ENCODE assay signal across 12 cellular contexts in the genomic region with DNA sequence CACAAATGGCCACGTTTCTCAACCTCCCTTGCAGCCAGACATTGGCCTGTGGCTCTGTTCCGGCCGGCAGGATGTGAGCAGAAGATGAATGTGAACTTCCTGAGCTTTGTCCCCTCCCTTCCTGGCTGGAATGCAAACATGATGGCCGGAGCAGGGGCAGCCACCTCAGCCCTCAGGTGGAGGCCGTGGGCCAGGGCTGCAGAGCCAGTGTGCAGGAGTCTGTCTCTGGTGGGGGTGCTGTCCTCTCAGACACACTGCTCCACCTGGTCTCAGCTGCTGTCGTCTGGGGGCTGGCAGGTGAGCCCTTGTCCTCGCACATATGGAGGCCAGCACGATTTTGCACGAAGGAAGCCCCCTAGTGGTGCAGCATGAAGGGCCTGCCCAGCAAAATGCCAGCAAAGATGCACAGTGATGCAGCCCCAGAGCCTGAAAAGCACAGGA. TPM values are rescaled to one million over a fixed set of nuclear protein-coding genes. Genes with fewer than 3 reads are reported as not detected.
DNase-seq lines count a peak whose midpoint lies in the region; ATAC-seq, FAIRE-seq and TF ChIP-seq lines count a peak whose summit lies in the region.
"Had no signal": no experiment of that assay in that cellular context is flagged by ENCODE, and none has a peak within 500 bp of the region (broad histone marks: within the 10 kb centered on the region; RNA-seq: fewer than 3 reads in every experiment).

No MANE protein-coding gene starts in this region.

- no peaks in the 10 kb centered on the region for H4K20me1 ChIP-seq in GM12878 (ENCODE audit: control insufficient read depth, insufficient read depth)

- H3K27ac ChIP-seq in GM12878 (ENCODE audit: control insufficient read depth, insufficient read depth), result no peak overlapping the region

- RAD21 ChIA-PET in GM12878 (lab: Charles Lee; ENCODE audit: unreplicated experiment), result no interaction called here

- no peak for FAIRE-seq in GM12878 (lab: Jason Lieb, UNC)
- FAIRE-seq: TTC549 had no signal

- no peaks in the 10 kb centered on the region for H3K4me1 Mint-ChIP-seq in osteocyte (ENCODE audit: unreplicated experiment)

- in situ Hi-C loops in GM12878 (cut with MboI), result no loop called here

- no peak overlapping the region for H3K9ac ChIP-seq in GM12878 (ENCODE audit: control insufficient read depth, insufficient read depth, low read length)

- WGBS in GM12878 (ENCODE audit: insufficient coverage, insufficient replicate concordance, low lambda C conversion rate, missing lambda C conversion rate), result 16% methylated on average over 9 of the region's 9 CpGs

- TF ChIP-seq CTCF in GM12878 (IDR thresholded peaks at IDR 0.05 in 2 of 3, conservative IDR thresholded peaks at IDR 0.05 in 1 of 3; ENCODE audit: control insufficient read depth in 2 of 3, extremely low read depth in 1 of 3, insufficient read depth in 1 of 3, low read depth in 3 of 3, low read length in 3 of 3), result peak; percentile 24 to 62 (median 49); a peak in 5 of 6 replicates
- TF ChIP-seq CTCF in osteocyte (IDR thresholded peaks at IDR 0.05), result peak; percentile 36

- no peaks in the 10 kb centered on the region for H3K4me1 ChIP-seq in GM12878 (ENCODE audit: control insufficient read depth, insufficient read depth, low read length)

- no TSS peak for BruUV-seq in GM12878 (replicated peaks; lab: Mats Ljungman, UMichigan)

- H2AFZ ChIP-seq in GM12878 (ENCODE audit: control insufficient read depth, low read depth, low read length), result no peak overlapping the region

- TF ChIP-seq POLR2A in GM12878 (IDR thresholded peaks at IDR 0.05; ENCODE audit: low read depth, low read length), result no peak

- no peak overlapping the region for H3K4me3 Mint-ChIP-seq in osteocyte (ENCODE audit: unreplicated experiment)
- H3K4me3 Mint-ChIP-seq: stimulated activated naive B cell treated with anti-CD40 and anti-IgM and Interleukin-4, amounts not matched to agents 10 μg/mL and 1 μg/mL and 100 μg/mL, for 72 hours had no signal

- POLR2A ChIA-PET in GM12878 (lab: Charles Lee), result no interaction called here

- TF ChIP-seq RAD21 in GM12878 (IDR thresholded peaks at IDR 0.05; ENCODE audit: insufficient read depth, low read depth, low read length), result 0 out of 2 replicates have a peak, but pooled peaks have one; percentile 19

- no peak overlapping the region for H3K27ac Mint-ChIP-seq in osteocyte (ENCODE audit: unreplicated experiment)
- H3K27ac Mint-ChIP-seq: stimulated activated naive B cell treated with anti-CD40 and anti-IgM and Interleukin-4, amounts not matched to agents 10 μg/mL and 1 μg/mL and 100 μg/mL, for 72 hours had no signal

- peaks cover 24% of the 10 kb centered on the region for H3K36me3 Mint-ChIP-seq in osteocyte (ENCODE audit: unreplicated experiment)

- no peaks in the 10 kb centered on the region; a peak in 1 of 4 replicates for H3K27me3 ChIP-seq in GM12878 (replicated peaks in 1 of 2; ENCODE audit: control insufficient read depth in 2 of 2, insufficient read depth in 2 of 2, low read length in 1 of 2)

- no peaks in the 10 kb centered on the region for H3K9me3 ChIP-seq in GM12878 (replicated peaks; ENCODE audit: control insufficient read depth, insufficient read depth, low read length)

- H3K4me2 ChIP-seq in GM12878 (ENCODE audit: control insufficient read depth, insufficient read depth), result no peak overlapping the region

- no peaks in the 10 kb centered on the region for H3K36me3 ChIP-seq in GM12878 (ENCODE audit: control insufficient read depth in 2 of 2, insufficient read depth in 2 of 2, low read length in 1 of 2)

- SMC1A ChIA-PET in GM12878 (lab: Charles Lee; ENCODE audit: uncharacterized antibody, unreplicated experiment), result no interaction called here

- intact Hi-C loops in GM12878 (cut with micrococcal nuclease; ENCODE audit: unreplicated experiment), result loop anchor here (1.0 kb wide), 1 partner anchor 148 kb away; no protein-coding TSS in a partner anchor

- peak; percentile 46 for DNase-seq in activated CD4-positive, alpha-beta T cell treated with anti-CD3 and anti-CD28 coated beads for 48 hours
- no peak for DNase-seq in activated CD4-positive, alpha-beta T cell treated with anti-CD3 and anti-CD28 coated beads for 1 hour
- DNase-seq in HuH-7 (ENCODE audit: low spot score), result peak; percentile 57
- DNase-seq in GM12878 (ENCODE audit: low read depth, low spot score), result no peak
- no peak for DNase-seq in osteocyte (ENCODE audit: extremely low spot score, unreplicated experiment)
- no peak for DNase-seq in NCI-H2227 (lab: John Stamatoyannopoulos, UW; ENCODE audit: unreplicated experiment)
- DNase-seq: islet precursor cell; NCI-H510A; stimulated activated naive B cell treated with anti-CD40 and anti-IgM and Interleukin-4, amounts not matched to agents 10 μg/mL and 1 μg/mL and 100 μg/mL, for 72 hours had no signal

- no peaks in the 10 kb centered on the region for H3K9me3 Mint-ChIP-seq in osteocyte (ENCODE audit: unreplicated experiment)
- H3K9me3 Mint-ChIP-seq: stimulated activated naive B cell treated with anti-CD40 and anti-IgM and Interleukin-4, amounts not matched to agents 10 μg/mL and 1 μg/mL and 100 μg/mL, for 72 hours had no signal

- CTCF ChIA-PET in GM12878 (lab: Yijun Ruan, JAX), result no interaction called here

- no peak overlapping the region for H3K4me3 ChIP-seq in GM12878

- no peaks in the 10 kb centered on the region for H3K27me3 Mint-ChIP-seq in osteocyte (ENCODE audit: unreplicated experiment)

- no peak for TF ChIP-seq EP300 in GM12878 (IDR thresholded peaks at IDR 0.05; ENCODE audit: borderline replicate concordance in 1 of 2, control insufficient read depth in 1 of 2, low read depth in 2 of 2, low read length in 2 of 2)

- ATAC-seq in GM12878 (peak; percentile 45; the same call in 1 of the 3 replicates), HG03196 (IDR thresholded peaks at IDR 0.05; ENCODE audit: unreplicated experiment) (no peak), HG03095 (IDR thresholded peaks at IDR 0.05; ENCODE audit: unreplicated experiment) (no peak)

- H3K79me2 ChIP-seq in GM12878 (ENCODE audit: control insufficient read depth, insufficient read depth, low read length), result no peaks in the 10 kb centered on the region

TF ChIP-seq in GM12878, 131 proteins besides CTCF, POLR2A, EP300 and RAD21:
- TF ChIP-seq IKZF2 (IDR thresholded peaks at IDR 0.05) (no peak), SMC3 (IDR thresholded peaks at IDR 0.05; ENCODE audit: borderline replicate concordance, low read length) (0 out of 2 replicates have a peak, but pooled peaks have one; percentile 6)

RNA-seq across cellular contexts. Expression of a gene that starts 25.3 kb away (rescaled TPM):
- 0.44 and 0.90 TPM in 2 replicates for total RNA-seq in GM12878 (2013; cell fraction: nucleolus; rRNA removed)
- total RNA-seq in GM12878 (2014; rRNA removed) (0.38 and 0.56 TPM in 2 replicates), GM12878 (2014; rRNA removed; fragmentation: Illumina TruSeq; extraction: Trizol) (0.04 TPM in 1 of 2 replicates, not detected in the other), GM12878 (2021) (0.72 and 0.87 TPM in 2 replicates), osteocyte (12.9 and 14.6 TPM in 2 replicates)
- not detected for polyA plus RNA-seq in GM12878 (2011; ENCODE audit: low read depth)
- polyA plus RNA-seq in GM12878 (2011; rRNA removed) (not detected in 2 replicates), GM12878 (2014; fragmentation: Illumina TruSeq; extraction: Trizol) (0.04 TPM in 1 of 2 replicates, not detected in the other), GM12878 (2014; fragmentation: Nextera tagmentation; extraction: Ambion mirVana) (not detected), GM12878 (2014; rRNA removed) (0.30 and 0.59 TPM in 2 replicates), GM12878 (2016; fragmentation: Nextera tagmentation; extraction: Ambion mirVana) (under 1 TPM in 1 of 2 experiments, not detected in 1; 0.14 TPM)
- polyA plus RNA-seq in GM12878 (2011; cell fraction: cytosol; rRNA removed), result 0.03 TPM in 1 of 2 replicates, not detected in the other
- polyA plus RNA-seq in GM12878 (2011; cell fraction: nucleus; rRNA removed), result not detected in 2 replicates
- 0.22 and 0.49 TPM in 2 replicates for polyA plus RNA-seq in GM12878 (2012)
- polyA minus RNA-seq in GM12878 (2011; rRNA and poly(A)+ RNA removed), result not detected in 2 replicates
- 0.67 TPM in 1 of 2 replicates, not detected in the other for polyA minus RNA-seq in GM12878 (2011; cell fraction: cytosol; rRNA and poly(A)+ RNA removed)
- not detected in 2 replicates for polyA minus RNA-seq in GM12878 (2011; cell fraction: nucleus; rRNA and poly(A)+ RNA removed)

RNA-seq across cellular contexts. Expression of a gene that starts 39.7 kb away (rescaled TPM):
- 16.5 and 22.5 TPM in 2 replicates for total RNA-seq in GM12878 (2013; cell fraction: nucleolus; rRNA removed)
- total RNA-seq in GM12878 (2014; rRNA removed) (6.3 and 6.8 TPM in 2 replicates), GM12878 (2014; rRNA removed; fragmentation: Illumina TruSeq; extraction: Trizol) (3.8 and 5.0 TPM in 2 replicates), GM12878 (2021) (3.3 and 4.5 TPM in 2 replicates), osteocyte (17.9 and 18.9 TPM in 2 replicates)
- 4.1 TPM for polyA plus RNA-seq in GM12878 (2011; ENCODE audit: low read depth)
- polyA plus RNA-seq in GM12878 (2011; rRNA removed) (0.62 and 0.84 TPM in 2 replicates), GM12878 (2014; fragmentation: Illumina TruSeq; extraction: Trizol) (4.6 and 6.4 TPM in 2 replicates), GM12878 (2014; fragmentation: Nextera tagmentation; extraction: Ambion mirVana) (under 1 TPM; 0.48 to 0.80 TPM), GM12878 (2014; rRNA removed) (4.3 and 6.9 TPM in 2 replicates), GM12878 (2016; fragmentation: Nextera tagmentation; extraction: Ambion mirVana) (1 to 10 TPM; 4.8 to 6.5 TPM)
- polyA plus RNA-seq in GM12878 (2011; cell fraction: cytosol; rRNA removed), result 0.72 and 0.82 TPM in 2 replicates
- 2.5 and 2.8 TPM in 2 replicates for polyA plus RNA-seq in GM12878 (2011; cell fraction: nucleus; rRNA removed)
- 4.0 and 4.5 TPM in 2 replicates for polyA plus RNA-seq in GM12878 (2012)
- 0.36 TPM in 1 of 2 replicates, not detected in the other for polyA minus RNA-seq in GM12878 (2011; rRNA and poly(A)+ RNA removed)
- polyA minus RNA-seq in GM12878 (2011; cell fraction: cytosol; rRNA and poly(A)+ RNA removed), result not detected in 2 replicates
- 0.73 and 1.2 TPM in 2 replicates for polyA minus RNA-seq in GM12878 (2011; cell fraction: nucleus; rRNA and poly(A)+ RNA removed)

Comparison
In these comparisons a context has a peak if more than half of its experiments do, and no peak if none do; other contexts are left out.
1. DNase-seq: peak in activated CD4-positive, alpha-beta T cell treated with anti-CD3 and anti-CD28 coated beads for 48 hours (single experiment) and HuH-7 (single experiment); none in activated CD4-positive, alpha-beta T cell treated with anti-CD3 and anti-CD28 coated beads for 1 hour (single experiment), GM12878 (single experiment), osteocyte (single experiment) and NCI-H2227 (single experiment).